Comparison of ENCODE assay signal across 36 cellular contexts in genomic region chr6:98633886-98634285, GRCh38.
DNase-seq lines count a peak whose midpoint lies in the region; ATAC-seq and TF ChIP-seq lines count a peak whose summit lies in the region.
"Had no signal": no experiment of that assay in that cellular context is flagged by ENCODE, and none has a peak within 500 bp of the region (broad histone marks: within the 10 kb centered on the region; RNA-seq: fewer than 3 reads in every experiment).

No MANE protein-coding gene starts in this region.

- intact Hi-C loops in A673 (cut with micrococcal nuclease; ENCODE audit: unreplicated experiment) (no loop called here), right lobe of liver (cut with DNase I) (no loop called here)

- H2AFZ ChIP-seq in hepatocyte, result no peak overlapping the region

- TF ChIP-seq POLR2A in right lobe of liver (IDR thresholded peaks at IDR 0.05), result no peak

- H3K36me3 ChIP-seq in A673 (ENCODE audit: insufficient read depth, low read length, poor library complexity, severe bottlenecking) (no peaks in the 10 kb centered on the region), HUES48 (ENCODE audit: control insufficient read depth, insufficient read depth, low read length) (no peaks in the 10 kb centered on the region), mesendoderm (ENCODE audit: control insufficient read depth, insufficient read depth, low read length) (no peaks in the 10 kb centered on the region), right lobe of liver (no peaks in the 10 kb centered on the region), hepatocyte (replicated peaks; ENCODE audit: insufficient read depth, low read depth) (no peaks in the 10 kb centered on the region)
- H3K36me3 ChIP-seq: ascending aorta, gastrocnemius medialis, lower lobe of right lung, ovary, suprapubic skin, upper lobe of right lung had no signal

- CTCF ChIA-PET in A673 (lab: Charles Lee), result no interaction called here

- H3K4me2 ChIP-seq in mesendoderm (ENCODE audit: low read length) (no peak overlapping the region), hepatocyte (no peak overlapping the region)
- H3K4me2 ChIP-seq: A549, SK-N-SH had no signal

- no peak overlapping the region for H2BK120ac ChIP-seq in mesendoderm (ENCODE audit: low read depth, low read length)

- H2BK15ac ChIP-seq in mesendoderm (replicated peaks; ENCODE audit: low read depth), result no peak overlapping the region

- H4K20me1 ChIP-seq in hepatocyte (ENCODE audit: insufficient read depth, poor library complexity, severe bottlenecking), result no peaks in the 10 kb centered on the region

- BruUV-seq in A673 (replicated peaks; lab: Mats Ljungman, UMichigan), result no TSS peak

- no peak overlapping the region for H4K8ac ChIP-seq in mesendoderm (ENCODE audit: low read depth, low read length)

- no peak overlapping the region for H2AK5ac ChIP-seq in mesendoderm (ENCODE audit: low read length)

- H3K4me1 ChIP-seq in A673 (ENCODE audit: insufficient read depth, low read length, poor library complexity, severe bottlenecking) (peaks cover 6% of the 10 kb centered on the region), HUES48 (ENCODE audit: control insufficient read depth, insufficient read depth, low read length) (peaks cover 84% of the 10 kb centered on the region), mesendoderm (ENCODE audit: control insufficient read depth, low read depth, low read length) (peaks cover 4% of the 10 kb centered on the region), right lobe of liver (no peaks in the 10 kb centered on the region), hepatocyte (ENCODE audit: insufficient read depth) (no peaks in the 10 kb centered on the region)
- H3K4me1 ChIP-seq: A549, ascending aorta, gastrocnemius medialis, lower lobe of right lung, suprapubic skin, upper lobe of right lung had no signal

- H3K4ac ChIP-seq in mesendoderm (ENCODE audit: low read depth, low read length), result no peak overlapping the region

- H3K79me1 ChIP-seq in mesendoderm (ENCODE audit: low read length), result no peaks in the 10 kb centered on the region

- no peak overlapping the region for H3K23ac ChIP-seq in mesendoderm (ENCODE audit: low read length)

- H3K9ac ChIP-seq in HUES48 (ENCODE audit: low read depth, low read length) (no peak overlapping the region), mesendoderm (ENCODE audit: low read length) (no peak overlapping the region)
- H3K9ac ChIP-seq: SK-N-SH had no signal

- H3K4me3 ChIP-seq in A673 (ENCODE audit: low read depth, low read length, poor library complexity, severe bottlenecking), result no peak overlapping the region
- H3K4me3 ChIP-seq in HUES48 (ENCODE audit: low read depth, low read length), result no peak overlapping the region
- H3K4me3 ChIP-seq in mesendoderm (ENCODE audit: low read length), result no peak overlapping the region
- H3K4me3 ChIP-seq in right lobe of liver, result no peak overlapping the region
- no peak overlapping the region for H3K4me3 ChIP-seq in hepatocyte
- H3K4me3 ChIP-seq: A549, ascending aorta, dorsolateral prefrontal cortex, gastrocnemius medialis, lower lobe of right lung, mucosa of descending colon, ovary, suprapubic skin, upper lobe of right lung had no signal

- H3K9me2 ChIP-seq in hepatocyte (replicated peaks; ENCODE audit: insufficient read depth), result no peaks in the 10 kb centered on the region
- H3K9me2 ChIP-seq: SK-N-SH had no signal

- ATAC-seq in right lobe of liver (no peak), HG03342 (IDR thresholded peaks at IDR 0.05; ENCODE audit: unreplicated experiment) (no peak)
- ATAC-seq: A549, gastrocnemius medialis, mucosa of descending colon, natural killer cell, Right ventricle myocardium inferior had no signal

- H3K27ac ChIP-seq in A673 (ENCODE audit: low read depth, low read length, poor library complexity, severe bottlenecking), result no peak overlapping the region
- peak overlapping the region; percentile 67 for H3K27ac ChIP-seq in HUES48 (ENCODE audit: low read depth, low read length)
- no peak overlapping the region for H3K27ac ChIP-seq in mesendoderm (ENCODE audit: low read depth, low read length)
- no peak overlapping the region for H3K27ac ChIP-seq in right lobe of liver
- no peak overlapping the region for H3K27ac ChIP-seq in hepatocyte
- H3K27ac ChIP-seq: A549, ascending aorta, dorsolateral prefrontal cortex, gastrocnemius medialis, HL-60, lower lobe of right lung, ovary, suprapubic skin, upper lobe of right lung had no signal

- H3K27me3 ChIP-seq in A673 (replicated peaks; ENCODE audit: insufficient read depth, low read depth, low read length, poor library complexity) (no peaks in the 10 kb centered on the region), HUES48 (ENCODE audit: control insufficient read depth, insufficient read depth, low read length) (no peaks in the 10 kb centered on the region), mesendoderm (ENCODE audit: insufficient read depth, low read length, poor library complexity) (no peaks in the 10 kb centered on the region), right lobe of liver (no peaks in the 10 kb centered on the region), hepatocyte (no peaks in the 10 kb centered on the region)
- H3K27me3 ChIP-seq: ascending aorta, dorsolateral prefrontal cortex, gastrocnemius medialis, ovary, suprapubic skin, upper lobe of right lung had no signal

- H2BK5ac ChIP-seq in mesendoderm (ENCODE audit: low read length), result no peak overlapping the region

- H4K5ac ChIP-seq in mesendoderm (ENCODE audit: low read length), result no peak overlapping the region

- no peaks in the 10 kb centered on the region for H3K79me2 ChIP-seq in mesendoderm (ENCODE audit: control insufficient read depth, insufficient read depth, low read length)
- H3K79me2 ChIP-seq in hepatocyte, result no peaks in the 10 kb centered on the region

- no peak overlapping the region for H3K18ac ChIP-seq in mesendoderm (ENCODE audit: low read length)

- POLR2A ChIA-PET in A673 (lab: Charles Lee; ENCODE audit: low non-redundant PET), result no interaction called here

- peak overlapping the region; percentile 22 for H3K56ac ChIP-seq in mesendoderm (ENCODE audit: low read length)

- H3K9me3 ChIP-seq in A673 (ENCODE audit: low read depth, low read length, poor library complexity, severe bottlenecking) (no peaks in the 10 kb centered on the region), HUES48 (ENCODE audit: control insufficient read depth, insufficient read depth, low read length) (no peaks in the 10 kb centered on the region), right lobe of liver (no peaks in the 10 kb centered on the region), hepatocyte (ENCODE audit: low read depth) (no peaks in the 10 kb centered on the region)
- H3K9me3 ChIP-seq: A549, ascending aorta, gastrocnemius medialis, lower lobe of right lung, mucosa of descending colon, ovary, SK-N-SH, suprapubic skin, upper lobe of right lung had no signal

- no peak for TF ChIP-seq CTCF in A673 (conservative IDR thresholded peaks at IDR 0.05; ENCODE audit: low read depth, low read length)
- no peak for TF ChIP-seq CTCF in right lobe of liver (IDR thresholded peaks at IDR 0.05)
- no peak for TF ChIP-seq CTCF in hepatocyte (IDR thresholded peaks at IDR 0.05; ENCODE audit: poor library complexity)

- peak; percentile 58 for DNase-seq in A673 (ENCODE audit: low spot score)
- DNase-seq in astrocyte of the hippocampus (ENCODE audit: low read depth, low spot score), result peak; percentile 57
- no peak for DNase-seq in mesendoderm
- no peak for DNase-seq in right lobe of liver
- DNase-seq in hepatocyte (ENCODE audit: low spot score), result no peak
- DNase-seq in amygdala (lab: John Stamatoyannopoulos, UW), result no peak
- DNase-seq: activated CD4-positive, alpha-beta T cell treated with anti-CD3 and anti-CD28 coated beads, Interleukin-2, amount 50 U/mL, for 1 hour; activated CD4-positive, CD25-positive, alpha-beta regulatory T cell; activated gamma-delta T cell; activated naive CD8-positive, alpha-beta T cell treated with anti-CD3 and anti-CD28 coated beads for 36 hours; activated T-cell treated with anti-CD3 and anti-CD28 coated beads, Interleukin-2, amount 50 U/mL, for 1 hour; AML-193; CD4-positive, alpha-beta T cell; DMS 273 treated with DMSO at 0.1 percent for 48 hours; dorsolateral prefrontal cortex; gastrocnemius medialis; Karpas-422; mucosa of descending colon; natural killer cell; NCI-H1092 treated with DMSO at 0.1 percent for 48 hours; NCI-H1694 treated with DMSO at 0.1 percent for 48 hours; NK-92 treated with Interleukin-12 subunit alpha and Interleukin-12 subunit beta, amount 100 ng/mL, for 24 hours; ovary; retina; SK-N-SH; small intestine; stimulated activated naive CD4-positive, alpha-beta T cell; upper lobe of right lung had no signal

Comparison
In these comparisons a context has a peak if more than half of its experiments do, and no peak if none do; other contexts are left out.
1. DNase-seq: peak in A673 (single experiment) and astrocyte of the hippocampus (single experiment); none in mesendoderm (single experiment), right lobe of liver (0 of 3), hepatocyte (single experiment) and amygdala (0 of 56).